ENCODE assay signal across 27 cellular contexts in genomic region chr14:67975429-67975828, GRCh38.
"Had no signal": no experiment of that assay in that cellular context is flagged by ENCODE, and none has a peak within 500 bp of the region (broad histone marks: within the 10 kb centered on the region; RNA-seq: fewer than 3 reads in every experiment).

No MANE protein-coding gene starts in this region.

- H3K9me3 Mint-ChIP-seq: naive thymus-derived CD4-positive, alpha-beta T cell; natural killer cell treated with Interleukin-12 subunit alpha and Interleukin-12 subunit beta and Interleukin-15 and Interleukin-18, amount 100 ng/mL, for 72 hours; neural crest cell; stimulated activated naive B cell treated with anti-CD40 and anti-IgM and Interleukin-4, amounts not matched to agents 10 μg/mL and 1 μg/mL and 100 μg/mL, for 72 hours had no signal

- ATAC-seq: left lung; lower lobe of right lung; naive thymus-derived CD4-positive, alpha-beta T cell; natural killer cell treated with Interleukin-12 subunit alpha and Interleukin-12 subunit beta and Interleukin-15 and Interleukin-18, amount 100 ng/mL, for 72 hours; right cardiac atrium; sciatic nerve; stimulated activated naive B cell treated with anti-CD40 and anti-IgM and Interleukin-4, amounts not matched to agents 10 μg/mL and 1 μg/mL and 100 μg/mL, for 72 hours; stimulated activated naive CD8-positive, alpha-beta T cell treated with anti-CD3 and anti-CD28 coated beads, Interleukin-15, Interleukin-2, amounts not matched to agents 100 U/mL and 50 U/mL, for 24 hours; upper lobe of right lung had no signal

- H3K79me2 ChIP-seq: hepatocyte had no signal

- DNase-seq: islet precursor cell; left lung; lower lobe of right lung; mammary epithelial cell; mesenchymal stem cell; naive thymus-derived CD4-positive, alpha-beta T cell; nucleus accumbens; pancreas; retina; stimulated activated CD4-positive, alpha-beta T cell treated with anti-CD3 and anti-CD28 coated beads, Interleukin-12 subunit alpha, Interleukin-12 subunit beta, amount 100 ng/mL, for 4 hours; stimulated activated CD4-positive, alpha-beta T cell treated with anti-CD3 and anti-CD28 coated beads, Interleukin-15, amount 100 ng/mL, for 24 hours; stimulated activated CD4-positive, alpha-beta T cell treated with anti-CD3 and anti-CD28 coated beads, Interleukin-2, amount 100 ng/mL, for 24 hours; stimulated activated CD4-positive, alpha-beta T cell treated with anti-CD3 and anti-CD28 coated beads, Interleukin-4, amount 100 ng/mL, for 1 hour; stimulated activated naive B cell treated with anti-CD40 and anti-IgM and Interleukin-4, amounts not matched to agents 10 μg/mL and 1 μg/mL and 100 μg/mL, for 72 hours; stimulated activated naive CD8-positive, alpha-beta T cell treated with anti-CD3 and anti-CD28 coated beads, Interleukin-15, Interleukin-2, amounts not matched to agents 100 U/mL and 50 U/mL, for 24 hours; stomach; testis; thyroid gland; transverse colon; upper lobe of right lung had no signal

- H3K4me1 ChIP-seq: prostate gland, testis had no signal

- H3K27me3 Mint-ChIP-seq: naive thymus-derived CD4-positive, alpha-beta T cell; natural killer cell treated with Interleukin-12 subunit alpha and Interleukin-12 subunit beta and Interleukin-15 and Interleukin-18, amount 100 ng/mL, for 72 hours; stimulated activated naive B cell treated with anti-CD40 and anti-IgM and Interleukin-4, amounts not matched to agents 10 μg/mL and 1 μg/mL and 100 μg/mL, for 72 hours had no signal

- H3K4me2 ChIP-seq: hepatocyte had no signal

- H3K4me3 Mint-ChIP-seq: naive thymus-derived CD4-positive, alpha-beta T cell; natural killer cell treated with Interleukin-12 subunit alpha and Interleukin-12 subunit beta and Interleukin-15 and Interleukin-18, amount 100 ng/mL, for 72 hours; neural crest cell; stimulated activated naive B cell treated with anti-CD40 and anti-IgM and Interleukin-4, amounts not matched to agents 10 μg/mL and 1 μg/mL and 100 μg/mL, for 72 hours had no signal

- H3K4me1 Mint-ChIP-seq: neural crest cell had no signal

- H3K4me3 ChIP-seq: hepatocyte, left lung, lower lobe of right lung, prostate gland, skin epidermis, stomach, testis, thyroid gland, transverse colon, upper lobe of right lung had no signal

- H3K36me3 ChIP-seq: left lung, lower lobe of right lung, pancreas, prostate gland, stomach, thyroid gland, transverse colon, upper lobe of right lung had no signal

- H3K36me3 Mint-ChIP-seq: natural killer cell treated with Interleukin-12 subunit alpha and Interleukin-12 subunit beta and Interleukin-15 and Interleukin-18, amount 100 ng/mL, for 72 hours had no signal

- H3K27me3 ChIP-seq: hepatocyte, left lung, pancreas, stomach, testis, thyroid gland, transverse colon, upper lobe of right lung had no signal

- H3K27ac Mint-ChIP-seq: naive thymus-derived CD4-positive, alpha-beta T cell; natural killer cell treated with Interleukin-12 subunit alpha and Interleukin-12 subunit beta and Interleukin-15 and Interleukin-18, amount 100 ng/mL, for 72 hours; stimulated activated naive B cell treated with anti-CD40 and anti-IgM and Interleukin-4, amounts not matched to agents 10 μg/mL and 1 μg/mL and 100 μg/mL, for 72 hours had no signal

- H2AFZ ChIP-seq: hepatocyte had no signal

- H3K9me3 ChIP-seq: left lung, lower lobe of right lung, pancreas, prostate gland, stomach, testis, thyroid gland, transverse colon, upper lobe of right lung had no signal

- H3K27ac ChIP-seq: hepatocyte, left lung, lower lobe of right lung, pancreas, prostate gland, skin epidermis, testis, thyroid gland, transverse colon, upper lobe of right lung had no signal
